In the genomic region with DNA sequence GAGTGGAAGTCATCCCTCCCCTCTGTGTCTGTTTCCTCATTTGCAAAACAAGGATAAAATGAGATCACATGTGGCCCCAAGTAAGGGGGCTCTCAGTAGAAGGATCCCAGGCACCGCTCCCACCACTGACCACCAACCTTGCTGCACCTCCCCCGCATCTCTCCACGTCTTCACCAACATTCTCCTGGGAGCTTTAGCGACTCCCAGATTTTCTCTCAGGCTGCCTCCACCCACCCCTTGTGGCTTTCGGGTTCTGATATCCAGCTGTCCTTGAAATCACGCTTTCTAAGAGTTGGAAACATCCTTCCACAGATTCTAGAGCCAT, we compare ENCODE assay signal across 29 cellular contexts. TPM values are rescaled to one million over a fixed set of nuclear protein-coding genes. Genes with fewer than 3 reads are reported as not detected.
DNase-seq lines count a peak whose midpoint lies in the region; ATAC-seq and TF ChIP-seq lines count a peak whose summit lies in the region.
"Had no signal": no experiment of that assay in that cellular context is flagged by ENCODE, and none has a peak within 500 bp of the region (broad histone marks: within the 10 kb centered on the region; RNA-seq: fewer than 3 reads in every experiment).

No MANE protein-coding gene starts in this region.

- H3K9me3 Mint-ChIP-seq in activated CD8-positive, alpha-beta memory T cell treated with anti-CD3 and anti-CD28 coated beads, Interleukin-2, amount 10 ng/mL, durations not matched to agents 7 days and 5 days (ENCODE audit: low read depth): no peaks in the 10 kb centered on the region
- H3K9me3 Mint-ChIP-seq in glutamatergic neuron (ENCODE audit: unreplicated experiment): peaks cover 4% of the 10 kb centered on the region
- no peaks in the 10 kb centered on the region for H3K9me3 Mint-ChIP-seq in neural crest cell
- H3K9me3 Mint-ChIP-seq: activated CD4-positive, alpha-beta memory T cell treated with anti-CD3 and anti-CD28 coated beads for 36 hours had no signal

- CTCF ChIA-PET in activated CD8-positive, alpha-beta memory T cell treated with anti-CD3 and anti-CD28 coated beads, Interleukin-2, amount 10 ng/mL, durations not matched to agents 7 days and 5 days (lab: Charles Lee): no interaction called here

- H3K9me3 ChIP-seq in NT2/D1 (ENCODE audit: insufficient read depth, low read length): no peaks in the 10 kb centered on the region
- H3K9me3 ChIP-seq: adrenal gland, SK-N-SH, testis had no signal

- H3K4me1 ChIP-seq in NT2/D1 (ENCODE audit: insufficient read depth, insufficient read length): peaks cover 2% of the 10 kb centered on the region
- H3K4me1 ChIP-seq: adrenal gland, testis had no signal

- H3K36me3 ChIP-seq in NT2/D1 (ENCODE audit: insufficient read depth, insufficient read length, low read length): no peaks in the 10 kb centered on the region
- H3K36me3 ChIP-seq: adrenal gland, brain microvascular endothelial cell had no signal

- ATAC-seq in activated CD8-positive, alpha-beta memory T cell treated with anti-CD3 and anti-CD28 coated beads, Interleukin-2, amount 10 ng/mL, durations not matched to agents 7 days and 5 days: no peak
- no peak for ATAC-seq in stimulated activated naive CD8-positive, alpha-beta T cell treated with anti-CD3 and anti-CD28 coated beads, Interleukin-15, Interleukin-2, amounts not matched to agents 100 U/mL and 50 U/mL, for 24 hours
- ATAC-seq: activated CD4-positive, CD25-positive, alpha-beta regulatory T cell treated with anti-CD3 and anti-CD28 coated beads, Interleukin-2, amount 50 U/mL, for 24 hours; left colon; Right ventricle myocardium inferior had no signal

- TF ChIP-seq CTCF in glutamatergic neuron (IDR thresholded peaks at IDR 0.05; ENCODE audit: partially characterized antibody, unreplicated experiment) (no peak), neural crest cell (conservative IDR thresholded peaks at IDR 0.05) (no peak)

- H3K36me3 Mint-ChIP-seq in activated CD8-positive, alpha-beta memory T cell treated with anti-CD3 and anti-CD28 coated beads, Interleukin-2, amount 10 ng/mL, durations not matched to agents 7 days and 5 days: no peaks in the 10 kb centered on the region
- H3K36me3 Mint-ChIP-seq in glutamatergic neuron (ENCODE audit: unreplicated experiment): no peaks in the 10 kb centered on the region
- no peaks in the 10 kb centered on the region for H3K36me3 Mint-ChIP-seq in neural crest cell (ENCODE audit: low read depth)
- H3K36me3 Mint-ChIP-seq: activated CD4-positive, alpha-beta memory T cell treated with anti-CD3 and anti-CD28 coated beads for 36 hours had no signal

- DNase-seq in activated CD8-positive, alpha-beta memory T cell treated with anti-CD3 and anti-CD28 coated beads, Interleukin-2, amount 50 U/mL, for 48 hours: peak; percentile 17
- DNase-seq in activated CD8-positive, alpha-beta memory T cell treated with anti-CD3 and anti-CD28 coated beads, Interleukin-2, amount 10 ng/mL, durations not matched to agents 7 days and 5 days: no peak
- no peak for DNase-seq in NT2/D1 (ENCODE audit: low read depth, low spot score)
- DNase-seq in glutamatergic neuron: no peak
- DNase-seq in neural crest cell (ENCODE audit: low read depth, low spot score): no peak
- DNase-seq in NCI-H1092 treated with DMSO at 0.1 percent for 48 hours (lab: John Stamatoyannopoulos, UW): no peak
- no peak for DNase-seq in globus pallidus (ENCODE audit: low spot score)
- no peak for DNase-seq in stimulated activated naive CD8-positive, alpha-beta T cell treated with anti-CD3 and anti-CD28 coated beads, Interleukin-15, Interleukin-2, amounts not matched to agents 100 U/mL and 50 U/mL, for 24 hours
- DNase-seq: 8988T; activated CD4-positive, alpha-beta memory T cell treated with anti-CD3 and anti-CD28 coated beads for 36 hours; activated effector memory CD4-positive, alpha-beta T cell treated with anti-CD3 and anti-CD28 coated beads, Interleukin-2, amount 50 U/mL, for 16 hours; activated T-cell treated with anti-CD3 and anti-CD28 coated beads for 4 hours; brain microvascular endothelial cell; cerebellar nuclear complex; IMR-90; left colon; mammary epithelial cell; NCI-H2107; NCI-H345; NCI-H69; SK-N-SH; T-helper 2 cell; testis had no signal

- no peak overlapping the region for H3K4me3 ChIP-seq in NT2/D1 (ENCODE audit: insufficient read length, low read depth)
- H3K4me3 ChIP-seq: adrenal gland, hepatocyte had no signal

- H3K4me1 Mint-ChIP-seq in activated CD8-positive, alpha-beta memory T cell treated with anti-CD3 and anti-CD28 coated beads, Interleukin-2, amount 10 ng/mL, durations not matched to agents 7 days and 5 days: peaks cover 9% of the 10 kb centered on the region
- H3K4me1 Mint-ChIP-seq in glutamatergic neuron (ENCODE audit: low read depth, unreplicated experiment) (no peaks in the 10 kb centered on the region), neural crest cell (peaks cover 14% of the 10 kb centered on the region)

- H3K27me3 ChIP-seq in NT2/D1 (ENCODE audit: insufficient read depth, insufficient read length): peaks cover 67% of the 10 kb centered on the region
- H3K27me3 ChIP-seq: testis had no signal

- H3K27me3 Mint-ChIP-seq in activated CD8-positive, alpha-beta memory T cell treated with anti-CD3 and anti-CD28 coated beads, Interleukin-2, amount 10 ng/mL, durations not matched to agents 7 days and 5 days: peaks cover 78% of the 10 kb centered on the region
- peaks cover 28% of the 10 kb centered on the region for H3K27me3 Mint-ChIP-seq in glutamatergic neuron (ENCODE audit: unreplicated experiment)
- H3K27me3 Mint-ChIP-seq in neural crest cell (ENCODE audit: low read depth): peaks cover 88% of the 10 kb centered on the region

- peak overlapping the region; percentile 57 for H3K9ac ChIP-seq in NT2/D1 (ENCODE audit: insufficient read length, low read depth)
- H3K9ac ChIP-seq: SK-N-SH had no signal

- no peak overlapping the region for H3K4me3 Mint-ChIP-seq in activated CD8-positive, alpha-beta memory T cell treated with anti-CD3 and anti-CD28 coated beads, Interleukin-2, amount 10 ng/mL, durations not matched to agents 7 days and 5 days
- H3K4me3 Mint-ChIP-seq in glutamatergic neuron (ENCODE audit: unreplicated experiment) (peak overlapping the region; percentile 6), neural crest cell (peak overlapping the region; percentile 75)
- H3K4me3 Mint-ChIP-seq: activated CD4-positive, alpha-beta memory T cell treated with anti-CD3 and anti-CD28 coated beads for 36 hours had no signal

- H3K27ac Mint-ChIP-seq in activated CD8-positive, alpha-beta memory T cell treated with anti-CD3 and anti-CD28 coated beads, Interleukin-2, amount 10 ng/mL, durations not matched to agents 7 days and 5 days: no peak overlapping the region
- H3K27ac Mint-ChIP-seq in glutamatergic neuron (ENCODE audit: unreplicated experiment): no peak overlapping the region
- no peak overlapping the region for H3K27ac Mint-ChIP-seq in neural crest cell (ENCODE audit: unreplicated experiment)
- H3K27ac Mint-ChIP-seq: activated CD4-positive, alpha-beta memory T cell treated with anti-CD3 and anti-CD28 coated beads for 36 hours; CD14-positive monocyte had no signal

RNA-seq across cellular contexts. Expression of gene NTN1, which starts 16.4 kb away (rescaled TPM):
- total RNA-seq in activated CD8-positive, alpha-beta memory T cell treated with anti-CD3 and anti-CD28 coated beads, Interleukin-2, amount 10 ng/mL, durations not matched to agents 7 days and 5 days: under 1 TPM in 1 of 2 experiments, not detected in 1; 0.28 TPM
- 0.76 TPM for total RNA-seq in glutamatergic neuron (ENCODE audit: unreplicated experiment)
- 10.1 and 10.3 TPM in 2 replicates for total RNA-seq in neural crest cell

RNA-seq across cellular contexts. Expression of gene PIK3R5, which starts 39.4 kb away (rescaled TPM):
- total RNA-seq in activated CD8-positive, alpha-beta memory T cell treated with anti-CD3 and anti-CD28 coated beads, Interleukin-2, amount 10 ng/mL, durations not matched to agents 7 days and 5 days: 10 to 100 TPM; 48.9 to 51.2 TPM
- total RNA-seq in glutamatergic neuron (ENCODE audit: unreplicated experiment) (not detected), neural crest cell (0.52 and 1.4 TPM in 2 replicates)
- total RNA-seq: endothelial cell of umbilical vein, IMR-90 had no signal

Comparison
In these comparisons a context has a peak if more than half of its experiments do, and no peak if none do; other contexts are left out.
1. RNA of gene PIK3R5, which starts 39.4 kb away (total RNA-seq): 48.9 to 51.2 TPM in activated CD8-positive, alpha-beta memory T cell treated with anti-CD3 and anti-CD28 coated beads, Interleukin-2, amount 10 ng/mL, durations not matched to agents 7 days and 5 days; 0.52 to 1.4 TPM in neural crest cell and not detected in glutamatergic neuron (single experiment); every median in the first group is over 10 times any median in the second.